1 cellular context compared by ENCODE assay signal in genomic region chr3:144058713-144059112, GRCh38.
TF ChIP-seq lines count a peak whose summit lies in the region.

No MANE protein-coding gene starts in this region.

TF ChIP-seq in GM12878, 131 proteins besides CTCF, POLR2A, EP300 and RAD21 (continued from another document):
- TF ChIP-seq ZNF592 (IDR thresholded peaks at IDR 0.05) (no peak), E4F1 (IDR thresholded peaks at IDR 0.05; ENCODE audit: borderline replicate concordance, partially characterized antibody) (no peak), CEBPZ (IDR thresholded peaks at IDR 0.05; ENCODE audit: low read depth, low read length) (no peak), SPI1 (IDR thresholded peaks at IDR 0.05; ENCODE audit: borderline replicate concordance, insufficient read depth, low read depth, low read length) (no peak), ZBTB4 (CRISPR knock-in tag; IDR thresholded peaks at IDR 0.05) (no peak), ATF3 (IDR thresholded peaks at IDR 0.05; ENCODE audit: borderline replicate concordance, extremely low read depth, low read depth, low read length) (no peak)
